ENCODE assay signal across 1 cellular context in genomic region chr5:140546851-140547507, GRCh38.
A peak's percentile ranks its signal among the peaks of the same experiment; 100 is the strongest.
TF ChIP-seq lines count a peak whose summit lies in the region.

No MANE protein-coding gene starts in this region.

TF ChIP-seq in H1, 55 proteins besides CTCF, POLR2A, EP300 and RAD21:
- TF ChIP-seq POLR2AphosphoS5 (IDR thresholded peaks at IDR 0.05; ENCODE audit: low read depth, low read length), result 0 out of 2 replicates have a peak, but pooled peaks have one; percentile 27
- no peak for TF ChIP-seq POU5F1 (IDR thresholded peaks at IDR 0.05; ENCODE audit: low read depth, low read length)
- peak; percentile 80; the same call in 1 of the 2 replicates for TF ChIP-seq TBP (IDR thresholded peaks at IDR 0.05; ENCODE audit: low read depth, low read length)
